19 cellular contexts compared by ENCODE assay signal in the genomic region with DNA sequence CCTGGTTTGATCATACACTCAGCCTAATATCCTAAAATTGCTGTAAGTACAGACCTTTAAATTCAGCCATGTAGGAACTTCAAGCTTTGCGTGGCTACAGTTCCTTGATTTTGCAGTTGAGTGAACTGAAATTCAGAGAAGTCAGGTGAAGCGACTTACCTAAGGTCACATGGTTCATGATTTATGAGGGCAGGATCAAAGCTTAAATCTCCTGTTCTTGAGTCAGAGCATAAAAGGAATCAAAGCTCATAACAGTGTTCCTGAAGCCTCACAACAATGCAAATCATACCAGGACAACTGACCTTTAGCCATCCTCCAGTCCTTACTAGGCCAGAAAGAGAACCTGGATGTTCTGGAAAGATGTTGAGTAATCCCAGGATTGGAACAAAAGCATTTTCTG.
"Had no signal": no experiment of that assay in that cellular context is flagged by ENCODE, and none has a peak within 500 bp of the region (broad histone marks: within the 10 kb centered on the region; RNA-seq: fewer than 3 reads in every experiment).

No MANE protein-coding gene starts in this region.

- ATAC-seq: effector memory CD8-positive, alpha-beta T cell; esophagus mucosa; foreskin keratinocyte; gastroesophageal sphincter; heart left ventricle; left colon; left lung; left ventricle myocardium superior; lower lobe of right lung; mucosa of descending colon had no signal

- H3K27me3 ChIP-seq: colonic mucosa, left lung had no signal

- DNase-seq: colonic mucosa; cortex of kidney; effector CD8-positive, alpha-beta T cell; effector memory CD8-positive, alpha-beta T cell; endodermal cell; erythroblast; foreskin keratinocyte; heart left ventricle; hippocampal formation; left colon; left lung; left ventricle myocardium superior; lower lobe of right lung; mesenchymal stem cell; mucosa of descending colon; naive B cell had no signal

- H3K4me1 ChIP-seq: colonic mucosa, foreskin keratinocyte, gastroesophageal sphincter, heart left ventricle, left lung, lower lobe of right lung had no signal

- H3K9me3 ChIP-seq: colonic mucosa, gastroesophageal sphincter, heart left ventricle, left lung, lower lobe of right lung, mucosa of descending colon had no signal

- H3K27ac ChIP-seq: colonic mucosa, epithelial cell of prostate, foreskin keratinocyte, gastroesophageal sphincter, heart left ventricle, left lung, lower lobe of right lung had no signal

- H3K36me3 ChIP-seq: colonic mucosa, gastroesophageal sphincter, heart left ventricle, left lung, lower lobe of right lung had no signal

- H3K4me3 ChIP-seq: colonic mucosa, gastroesophageal sphincter, heart left ventricle, left lung, lower lobe of right lung, mucosa of descending colon had no signal
